10 cellular contexts compared by ENCODE assay signal in the genomic region with DNA sequence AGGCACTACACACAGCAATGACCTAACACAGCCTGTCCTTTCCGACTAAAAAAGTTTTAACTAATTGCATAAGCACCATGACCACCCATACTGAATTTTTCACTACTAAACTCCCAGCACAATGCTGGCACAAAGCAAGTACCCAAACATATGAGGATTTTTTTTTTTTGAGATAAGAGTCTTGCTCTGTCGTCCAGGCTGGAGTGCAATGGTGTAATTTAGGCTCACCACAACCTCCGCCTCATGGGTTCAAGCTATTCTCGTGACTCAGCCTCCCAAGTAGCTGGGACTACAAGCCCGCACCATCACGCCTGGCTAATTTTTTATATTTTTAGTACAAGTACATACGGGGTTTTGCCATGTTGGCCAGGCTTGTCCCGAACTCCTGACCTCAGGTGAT. TPM values are rescaled to one million over a fixed set of nuclear protein-coding genes. Genes with fewer than 3 reads are reported as not detected.
DNase-seq lines count a peak whose midpoint lies in the region; ATAC-seq, FAIRE-seq and TF ChIP-seq lines count a peak whose summit lies in the region.
"Had no signal": no experiment of that assay in that cellular context is flagged by ENCODE, and none has a peak within 500 bp of the region (broad histone marks: within the 10 kb centered on the region; RNA-seq: fewer than 3 reads in every experiment).

No MANE protein-coding gene starts in this region.

- H3K9me3 Mint-ChIP-seq in activated naive CD8-positive, alpha-beta T cell (ENCODE audit: low read depth), result no peaks in the 10 kb centered on the region
- H3K9me3 Mint-ChIP-seq in activated naive CD8-positive, alpha-beta T cell treated with anti-CD3 and anti-CD28 coated beads for 36 hours, result peaks cover 2% of the 10 kb centered on the region
- H3K9me3 Mint-ChIP-seq in astrocyte (ENCODE audit: unreplicated experiment), result no peaks in the 10 kb centered on the region
- H3K9me3 Mint-ChIP-seq in activated CD4-positive, alpha-beta memory T cell treated with anti-CD3 and anti-CD28 coated beads, Interleukin-2, amount 10 ng/mL, durations not matched to agents 7 days and 5 days, result no peaks in the 10 kb centered on the region
- H3K9me3 Mint-ChIP-seq: T-helper 1 cell treated with Interleukin-12 subunit alpha and Interleukin-12 subunit beta and Interleukin-4 antibody, amounts not matched to agents 30 μg/mL and 1 μg/mL, for 36 hours had no signal

- peaks cover 26% of the 10 kb centered on the region for H3K4me1 Mint-ChIP-seq in activated naive CD8-positive, alpha-beta T cell (ENCODE audit: low read depth)
- H3K4me1 Mint-ChIP-seq in activated naive CD8-positive, alpha-beta T cell treated with anti-CD3 and anti-CD28 coated beads for 36 hours, result peaks cover 24% of the 10 kb centered on the region
- peaks cover 19% of the 10 kb centered on the region for H3K4me1 Mint-ChIP-seq in astrocyte (ENCODE audit: low read depth, unreplicated experiment)
- H3K4me1 Mint-ChIP-seq in activated CD4-positive, alpha-beta memory T cell treated with anti-CD3 and anti-CD28 coated beads, Interleukin-2, amount 10 ng/mL, durations not matched to agents 7 days and 5 days, result peaks cover 12% of the 10 kb centered on the region

- H3K4me3 ChIP-seq in astrocyte (ENCODE audit: insufficient read depth, low read depth, low read length) (no peak overlapping the region), lower lobe of right lung (no peak overlapping the region), tibial artery (no peak overlapping the region)

- H3K4me1 ChIP-seq in astrocyte (ENCODE audit: insufficient read depth, low read length) (peaks cover 24% of the 10 kb centered on the region), lower lobe of right lung (peaks cover 55% of the 10 kb centered on the region), tibial artery (peaks cover 0 to 66% (median 29%) of the 10 kb centered on the region in 4 donors)

- no peak overlapping the region for H3K9ac ChIP-seq in astrocyte (ENCODE audit: low read length)

- H3K27me3 ChIP-seq in astrocyte (ENCODE audit: insufficient read depth, low read length) (no peaks in the 10 kb centered on the region), lower lobe of right lung (ENCODE audit: low read depth) (no peaks in the 10 kb centered on the region), tibial artery (no peaks in the 10 kb centered on the region)

- TF ChIP-seq CTCF in astrocyte (IDR thresholded peaks at IDR 0.05; ENCODE audit: insufficient read depth, low read depth, low read length), result no peak
- no peak for TF ChIP-seq CTCF in lower lobe of right lung (IDR thresholded peaks at IDR 0.05)
- no peak for TF ChIP-seq CTCF in tibial artery (IDR thresholded peaks at IDR 0.05)

- peaks cover 99% of the 10 kb centered on the region for H3K79me2 ChIP-seq in astrocyte (ENCODE audit: insufficient read depth, low read length)

- peaks cover 2% of the 10 kb centered on the region for H3K36me3 ChIP-seq in astrocyte (ENCODE audit: insufficient read depth, low read length)
- no peaks in the 10 kb centered on the region for H3K36me3 ChIP-seq in lower lobe of right lung
- peaks cover 0 to 3% (median 0%) of the 10 kb centered on the region in 3 donors for H3K36me3 ChIP-seq in tibial artery

- intact Hi-C loops in lower lobe of right lung (cut with DNase I) (no loop called here), tibial artery (cut with DNase I; ENCODE audit: low total_unique reads) (loop anchor here (2.0 to 10.0 kb wide), 2 partner anchors 83 to 123 kb away; no protein-coding TSS in a partner anchor)

- peak overlapping the region; percentile 40 for H3K4me2 ChIP-seq in astrocyte (ENCODE audit: low read length)

- peak overlapping the region; percentile 54 for H3K27ac Mint-ChIP-seq in activated naive CD8-positive, alpha-beta T cell
- no peak overlapping the region for H3K27ac Mint-ChIP-seq in activated naive CD8-positive, alpha-beta T cell treated with anti-CD3 and anti-CD28 coated beads for 36 hours
- no peak overlapping the region for H3K27ac Mint-ChIP-seq in astrocyte (ENCODE audit: unreplicated experiment)
- no peak overlapping the region for H3K27ac Mint-ChIP-seq in activated CD4-positive, alpha-beta memory T cell treated with anti-CD3 and anti-CD28 coated beads, Interleukin-2, amount 10 ng/mL, durations not matched to agents 7 days and 5 days
- H3K27ac Mint-ChIP-seq: T-helper 1 cell treated with Interleukin-12 subunit alpha and Interleukin-12 subunit beta and Interleukin-4 antibody, amounts not matched to agents 30 μg/mL and 1 μg/mL, for 36 hours had no signal

- H3K27me3 Mint-ChIP-seq in activated naive CD8-positive, alpha-beta T cell, result no peaks in the 10 kb centered on the region
- no peaks in the 10 kb centered on the region for H3K27me3 Mint-ChIP-seq in activated naive CD8-positive, alpha-beta T cell treated with anti-CD3 and anti-CD28 coated beads for 36 hours
- no peaks in the 10 kb centered on the region for H3K27me3 Mint-ChIP-seq in astrocyte (ENCODE audit: low read depth, unreplicated experiment)
- H3K27me3 Mint-ChIP-seq in activated CD4-positive, alpha-beta memory T cell treated with anti-CD3 and anti-CD28 coated beads, Interleukin-2, amount 10 ng/mL, durations not matched to agents 7 days and 5 days, result no peaks in the 10 kb centered on the region

- peak overlapping the region; percentile 92 for H3K27ac ChIP-seq in astrocyte (ENCODE audit: low read depth, low read length)
- peak overlapping the region; percentile 96 for H3K27ac ChIP-seq in lower lobe of right lung
- peak overlapping the region; percentile 90 to 99 for H3K27ac ChIP-seq in tibial artery

- H3K4me3 Mint-ChIP-seq in activated naive CD8-positive, alpha-beta T cell, result no peak overlapping the region
- no peak overlapping the region for H3K4me3 Mint-ChIP-seq in activated naive CD8-positive, alpha-beta T cell treated with anti-CD3 and anti-CD28 coated beads for 36 hours
- H3K4me3 Mint-ChIP-seq in astrocyte (ENCODE audit: unreplicated experiment), result no peak overlapping the region
- no peak overlapping the region for H3K4me3 Mint-ChIP-seq in activated CD4-positive, alpha-beta memory T cell treated with anti-CD3 and anti-CD28 coated beads, Interleukin-2, amount 10 ng/mL, durations not matched to agents 7 days and 5 days
- H3K4me3 Mint-ChIP-seq: T-helper 1 cell treated with Interleukin-12 subunit alpha and Interleukin-12 subunit beta and Interleukin-4 antibody, amounts not matched to agents 30 μg/mL and 1 μg/mL, for 36 hours had no signal

- peaks cover 8% of the 10 kb centered on the region for H3K36me3 Mint-ChIP-seq in activated naive CD8-positive, alpha-beta T cell
- peaks cover 18% of the 10 kb centered on the region for H3K36me3 Mint-ChIP-seq in activated naive CD8-positive, alpha-beta T cell treated with anti-CD3 and anti-CD28 coated beads for 36 hours
- H3K36me3 Mint-ChIP-seq in astrocyte (ENCODE audit: low read depth, unreplicated experiment), result peaks cover 10% of the 10 kb centered on the region
- H3K36me3 Mint-ChIP-seq in activated CD4-positive, alpha-beta memory T cell treated with anti-CD3 and anti-CD28 coated beads, Interleukin-2, amount 10 ng/mL, durations not matched to agents 7 days and 5 days (ENCODE audit: low read depth), result peaks cover 20% of the 10 kb centered on the region

- CTCF ChIA-PET in activated CD4-positive, alpha-beta memory T cell treated with anti-CD3 and anti-CD28 coated beads, Interleukin-2, amount 10 ng/mL, durations not matched to agents 7 days and 5 days (lab: Charles Lee), result interaction anchor here (2.3 kb wide), 1 partner anchor 123 kb away, joined by 6 read pairs; no protein-coding TSS in a partner anchor

- ATAC-seq in lower lobe of right lung (peak in 1 of 2 donors; percentile 1), esophagus mucosa (no peak)

- POLR2A ChIA-PET in activated CD4-positive, alpha-beta memory T cell treated with anti-CD3 and anti-CD28 coated beads, Interleukin-2, amount 10 ng/mL, durations not matched to agents 7 days and 5 days (lab: Charles Lee), result interaction anchor here (1.6 kb wide), 1 partner anchor 11 kb away, joined by 6 read pairs; no protein-coding TSS in a partner anchor

- FAIRE-seq in astrocyte (lab: Jason Lieb, UNC), result no peak

- H4K20me1 ChIP-seq in astrocyte (ENCODE audit: insufficient read depth, low read length), result peaks cover 81% of the 10 kb centered on the region

- H3K9me3 ChIP-seq in astrocyte (ENCODE audit: insufficient read depth, low read depth, low read length) (no peaks in the 10 kb centered on the region), lower lobe of right lung (no peaks in the 10 kb centered on the region), tibial artery (no peaks in the 10 kb centered on the region)

- DNase-seq in activated naive CD8-positive, alpha-beta T cell treated with anti-CD3 and anti-CD28 coated beads for 36 hours, result no peak
- DNase-seq in astrocyte (ENCODE audit: low read depth) (peak; percentile 78), lower lobe of right lung (no peak), tibial artery (peak in 1 of 2 donors; percentile 76), GM19238 (ENCODE audit: insufficient read length, low spot score) (no peak)
- DNase-seq in activated CD4-positive, alpha-beta memory T cell treated with anti-CD3 and anti-CD28 coated beads, Interleukin-2, amount 10 ng/mL, durations not matched to agents 7 days and 5 days, result no peak
- DNase-seq: KG1 had no signal

- H2AFZ ChIP-seq in astrocyte (ENCODE audit: low read depth, low read length), result no peak overlapping the region

RNA-seq across cellular contexts. Expression of a gene that starts 5.1 kb away (rescaled TPM):
- total RNA-seq in activated naive CD8-positive, alpha-beta T cell treated with anti-CD3 and anti-CD28 coated beads for 36 hours, result 10 to 100 TPM; 15.7 to 16.9 TPM
- 171 and 194 TPM in 2 replicates for total RNA-seq in astrocyte
- total RNA-seq in lower lobe of right lung, result 76.7 TPM
- total RNA-seq in esophagus mucosa, result 98.3 TPM
- total RNA-seq in activated CD4-positive, alpha-beta memory T cell treated with anti-CD3 and anti-CD28 coated beads, Interleukin-2, amount 10 ng/mL, durations not matched to agents 7 days and 5 days, result 10 to 100 TPM; 57.9 to 58.4 TPM
